In the genomic region with DNA sequence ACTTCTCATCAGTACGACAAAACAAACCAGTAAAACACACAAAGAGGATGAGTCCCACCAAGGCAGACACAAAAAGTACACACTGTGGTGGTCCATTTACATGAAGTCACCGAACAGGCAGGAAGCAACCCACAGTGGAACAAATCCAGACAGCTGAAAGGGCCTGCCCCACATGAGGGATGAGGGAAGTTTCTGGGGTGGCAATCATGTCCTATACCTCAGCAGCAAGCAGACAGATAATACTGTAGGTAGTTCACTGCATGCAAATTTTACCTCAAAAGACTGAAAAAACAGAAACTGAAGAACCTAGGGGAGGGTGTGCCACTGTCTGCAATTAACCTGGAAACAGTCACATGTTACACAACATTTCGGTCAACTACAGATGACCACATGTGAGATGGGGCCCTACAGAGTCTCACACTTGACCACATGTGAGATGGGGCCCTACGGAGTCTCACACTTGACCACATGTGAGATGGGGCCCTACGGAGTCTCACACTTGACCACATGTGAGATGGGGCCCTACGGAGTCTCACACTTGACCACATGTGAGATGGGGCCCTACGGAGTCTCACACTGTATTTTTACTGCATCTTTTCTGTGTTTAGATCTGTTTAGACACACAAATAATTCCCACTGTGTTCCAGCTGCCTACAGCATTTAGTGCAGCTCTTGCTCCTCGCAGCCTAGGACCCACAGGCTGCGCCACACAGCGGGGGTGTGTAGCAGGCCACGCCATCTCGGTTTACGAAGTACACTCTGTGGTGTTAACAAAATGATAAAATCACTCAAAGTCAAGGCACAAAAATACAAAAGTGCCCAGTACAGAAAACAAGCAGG, we compare ENCODE assay signal across 8 cellular contexts. TPM values are rescaled to one million over a fixed set of nuclear protein-coding genes. Genes with fewer than 3 reads are reported as not detected.
DNase-seq lines count a peak whose midpoint lies in the region; ATAC-seq and TF ChIP-seq lines count a peak whose summit lies in the region.

No MANE protein-coding gene starts in this region.

- dilution Hi-C loops in mammary epithelial cell (cut with HindIII; ENCODE audit: low sequenced_read_pairs): no loop called here

- no peak for TF ChIP-seq CTCF in MCF 10A (IDR thresholded peaks at IDR 0.05; ENCODE audit: unreplicated experiment)
- TF ChIP-seq CTCF in breast epithelium (IDR thresholded peaks at IDR 0.05): no peak
- no peak for TF ChIP-seq CTCF in mammary epithelial cell (conservative IDR thresholded peaks at IDR 0.05 in 1 of 2, IDR thresholded peaks at IDR 0.05 in 1 of 2; ENCODE audit: extremely low read depth in 1 of 2, insufficient read depth in 1 of 2, low read depth in 1 of 2, low read length in 2 of 2)
- TF ChIP-seq CTCF in transverse colon (IDR thresholded peaks at IDR 0.05): no peak

- no peaks in the 10 kb centered on the region for H3K36me3 ChIP-seq in breast epithelium
- H3K36me3 ChIP-seq in mammary epithelial cell (ENCODE audit: insufficient read depth, low read length): peaks cover 23% of the 10 kb centered on the region
- peaks cover 0 to 50% (median 16%) of the 10 kb centered on the region in 4 donors for H3K36me3 ChIP-seq in transverse colon

- H3K9me3 Mint-ChIP-seq in MCF 10A (ENCODE audit: unreplicated experiment): no peaks in the 10 kb centered on the region

- BruUV-seq in MCF 10A (replicated peaks; lab: Mats Ljungman, UMichigan): no TSS peak
- BruUV-seq in mammary epithelial cell (replicated peaks; lab: Mats Ljungman, UMichigan): no TSS peak

- H3K27ac Mint-ChIP-seq in MCF 10A (ENCODE audit: low read depth, unreplicated experiment): peak overlapping the region; percentile 43

- H2AFZ ChIP-seq in mammary epithelial cell (ENCODE audit: low read depth, low read length): no peak overlapping the region

- H3K27ac ChIP-seq in breast epithelium (no peak overlapping the region), mammary epithelial cell (ENCODE audit: insufficient read depth, low read depth, low read length) (peak overlapping the region; percentile 84), transverse colon (peak overlapping the region in 3 of 4 donors; percentile 38 to 47 (median 46))

- H3K4me3 ChIP-seq in breast epithelium (peak overlapping the region in 1 of 3 donors; percentile 22), mammary epithelial cell (replicated peaks in 1 of 3; ENCODE audit: insufficient read depth in 1 of 3, low read depth in 2 of 3, low read length in 3 of 3) (no peak overlapping the region), transverse colon (no peak overlapping the region)

- intact Hi-C loops in MCF 10A (cut with micrococcal nuclease) (no loop called here), breast epithelium (cut with DNase I; ENCODE audit: low total_unique reads) (no loop called here), mammary epithelial cell (cut with micrococcal nuclease) (no loop called here), transverse colon (cut with DNase I; ENCODE audit: low total_unique reads) (no loop called here)

- peaks cover 8% of the 10 kb centered on the region for H3K4me1 Mint-ChIP-seq in MCF 10A (ENCODE audit: insufficient read depth, unreplicated experiment)

- in situ Hi-C loops in mammary epithelial cell (cut with MboI; ENCODE audit: low sequenced_read_pairs in 2 of 2): no loop called here
- in situ Hi-C loops in transverse colon (cut with MboI; ENCODE audit: low pct_ligation_motif_present in 1 of 4, low pct_unique_long_range_greater_than_20kb in 1 of 4, low sequenced_read_pairs in 3 of 4): no loop called here

- H3K9me3 ChIP-seq in breast epithelium: no peaks in the 10 kb centered on the region
- H3K9me3 ChIP-seq in mammary epithelial cell (replicated peaks; ENCODE audit: insufficient read depth, low read length): no peaks in the 10 kb centered on the region
- no peaks in the 10 kb centered on the region for H3K9me3 ChIP-seq in transverse colon

- no peaks in the 10 kb centered on the region for H3K27me3 ChIP-seq in breast epithelium
- H3K27me3 ChIP-seq in mammary epithelial cell (ENCODE audit: insufficient read depth, low read length): no peaks in the 10 kb centered on the region
- H3K27me3 ChIP-seq in transverse colon: no peaks in the 10 kb centered on the region

- 92% methylated on average over 12 of the region's 13 CpGs for WGBS in mammary epithelial cell (ENCODE audit: low coverage, missing lambda C conversion rate)
- 70 to 82% methylated on average over 7 to 13 of the region's 13 CpGs for WGBS in transverse colon (ENCODE audit: low coverage in 1 of 2), 2 donors

- no peak overlapping the region for H3K4me2 ChIP-seq in mammary epithelial cell (ENCODE audit: insufficient read depth, low read depth, low read length)

- CTCF ChIA-PET in MCF 10A (lab: Yijun Ruan, JAX) (interaction anchor here (0.6 to 1.1 kb wide), 3 partner anchors 152 to 285 kb away, joined by 3 to 4 read pairs (median 4); no protein-coding TSS in a partner anchor), mammary epithelial cell (lab: Charles Lee; ENCODE audit: low non-redundant PET) (no interaction called here)

- ATAC-seq in HG03039 (IDR thresholded peaks at IDR 0.05; ENCODE audit: unreplicated experiment) (peak; percentile 88), GM21360 (IDR thresholded peaks at IDR 0.05; ENCODE audit: unreplicated experiment) (no peak), HG02588 (IDR thresholded peaks at IDR 0.05; ENCODE audit: unreplicated experiment) (no peak)

- peaks cover 83% of the 10 kb centered on the region for H3K36me3 Mint-ChIP-seq in MCF 10A (ENCODE audit: insufficient read depth, unreplicated experiment)

- TF ChIP-seq EP300 in transverse colon (IDR thresholded peaks at IDR 0.05; ENCODE audit: low read depth): no peak

- DNase-seq in MCF 10A (ENCODE audit: unreplicated experiment) (no peak), breast epithelium (ENCODE audit: low spot score in 2 of 2) (no peak), mammary epithelial cell (no peak), transverse colon (no peak), GDM1 (lab: John Stamatoyannopoulos, UW) (no peak)

- TF ChIP-seq POLR2A in breast epithelium (IDR thresholded peaks at IDR 0.05) (no peak), transverse colon (IDR thresholded peaks at IDR 0.05) (no peak)

- POLR2A ChIA-PET in MCF 10A (lab: Yijun Ruan, JAX): interaction anchor here (1.3 to 3.1 kb wide), 5 partner anchors 7 to 32 kb away, joined by 3 to 41 read pairs (median 6); a partner anchor contains a TSS

- H4K20me1 ChIP-seq in mammary epithelial cell (ENCODE audit: insufficient read depth, low read length): no peaks in the 10 kb centered on the region

- no peaks in the 10 kb centered on the region for H3K27me3 Mint-ChIP-seq in MCF 10A (ENCODE audit: insufficient read depth, unreplicated experiment)

- H3K79me2 ChIP-seq in mammary epithelial cell (ENCODE audit: insufficient read depth, low read length): peaks cover 31% of the 10 kb centered on the region

- H3K4me1 ChIP-seq in breast epithelium (no peaks in the 10 kb centered on the region), mammary epithelial cell (ENCODE audit: insufficient read depth, low read length) (peaks cover 15% of the 10 kb centered on the region), transverse colon (no peaks in the 10 kb centered on the region)

- H3K9ac ChIP-seq in mammary epithelial cell (ENCODE audit: insufficient read depth, low read length): no peak overlapping the region

- H3K4me3 Mint-ChIP-seq in MCF 10A (ENCODE audit: unreplicated experiment): no peak overlapping the region

RNA-seq across cellular contexts. Expression of a gene that starts 22.2 kb away (rescaled TPM):
- total RNA-seq in MCF 10A (2022): 60.7 and 63.4 TPM in 2 replicates
- 10 to 100 TPM; 50.2 to 79.2 (median 76.7) TPM for total RNA-seq in breast epithelium
- total RNA-seq in mammary epithelial cell: 10 to 100 TPM; 34.7 to 42.0 TPM
- polyA plus RNA-seq in mammary epithelial cell: 45.8 TPM
- polyA minus RNA-seq in mammary epithelial cell: 11.8 TPM
- 10 to 100 TPM; 13.1 to 87.6 (median 41.3) TPM for total RNA-seq in transverse colon

RNA-seq across cellular contexts. Expression of a gene that starts 23.1 kb away (rescaled TPM):
- total RNA-seq in MCF 10A (2022) (74.7 and 85.9 TPM in 2 replicates), breast epithelium (100 to 1,000 TPM; 108 to 145 (median 142) TPM), mammary epithelial cell (100 to 1,000 TPM in 1 of 2 donors, 10 to 100 TPM in 1; 73.5 to 101 TPM), transverse colon (100 to 1,000 TPM in 2 of 4 donors, 10 to 100 TPM in 2; 87.6 to 150 (median 110) TPM)
- polyA plus RNA-seq in mammary epithelial cell: 50.8 TPM
- 57.6 TPM for polyA minus RNA-seq in mammary epithelial cell

RNA-seq across cellular contexts. Expression of a gene that starts 27.8 kb away (rescaled TPM):
- total RNA-seq in MCF 10A (2022) (not detected in 2 replicates), breast epithelium (not detected), mammary epithelial cell (not detected), transverse colon (not detected)
- not detected for polyA plus RNA-seq in mammary epithelial cell
- not detected for polyA minus RNA-seq in mammary epithelial cell

Comparison
In these comparisons a context has a peak if more than half of its experiments do, and no peak if none do; other contexts are left out.
1. H3K27ac ChIP-seq: peak in mammary epithelial cell (single experiment) and transverse colon (3 of 4); none in breast epithelium (0 of 2).